In genomic region chr7:80884511-80885195, GRCh38 we compare ENCODE assay signal across 14 cellular contexts. TPM values are rescaled to one million over a fixed set of nuclear protein-coding genes. Genes with fewer than 3 reads are reported as not detected.
DNase-seq lines count a peak whose midpoint lies in the region; ATAC-seq and TF ChIP-seq lines count a peak whose summit lies in the region.
"Had no signal": no experiment of that assay in that cellular context is flagged by ENCODE, and none has a peak within 500 bp of the region (broad histone marks: within the 10 kb centered on the region; RNA-seq: fewer than 3 reads in every experiment).

No MANE protein-coding gene starts in this region.

- H3K4me3 ChIP-seq in choroid plexus epithelial cell (ENCODE audit: low read depth, low read length) (no peak overlapping the region), muscle layer of colon (ENCODE audit: low read depth in 1 of 2, low read length in 2 of 2) (no peak overlapping the region), transverse colon (no peak overlapping the region)
- H3K4me3 ChIP-seq: GM12878, MG63 had no signal

- 27 to 29% methylated on average over 6 of the region's 6 CpGs for WGBS in transverse colon (ENCODE audit: low coverage in 1 of 2), 2 donors

- no peaks in the 10 kb centered on the region for H3K36me3 ChIP-seq in muscle layer of colon (ENCODE audit: insufficient read depth, low read length)
- peaks cover 0 to 4% (median 0%) of the 10 kb centered on the region in 4 donors for H3K36me3 ChIP-seq in transverse colon
- H3K36me3 ChIP-seq: neutrophil had no signal

- no peaks in the 10 kb centered on the region for H3K27me3 ChIP-seq in muscle layer of colon (ENCODE audit: control insufficient read depth in 1 of 2, insufficient read depth in 2 of 2, low read length in 2 of 2)
- no peaks in the 10 kb centered on the region for H3K27me3 ChIP-seq in transverse colon
- H3K27me3 ChIP-seq: MG63, neutrophil had no signal

- DNase-seq in LHCN-M2 (ENCODE audit: low read depth): peak; percentile 26
- peak; percentile 60 for DNase-seq in choroid plexus epithelial cell (ENCODE audit: low read depth)
- no peak for DNase-seq in transverse colon
- no peak for DNase-seq in activated CD4-positive, CD25-positive, alpha-beta regulatory T cell (lab: John Stamatoyannopoulos, UW)
- no peak for DNase-seq in GM03348 (ENCODE audit: low spot score)
- DNase-seq in SIG-M5 (lab: John Stamatoyannopoulos, UW): no peak
- DNase-seq: activated T-cell treated with anti-CD3 and anti-CD28 coated beads, Interleukin-2, amount 50 U/mL, for 72 hours; DMS 273 treated with DMSO at 0.1 percent for 48 hours; immature natural killer cell; MG63 had no signal

- H3K9me3 ChIP-seq in muscle layer of colon (ENCODE audit: low read length): no peaks in the 10 kb centered on the region
- no peaks in the 10 kb centered on the region for H3K9me3 ChIP-seq in transverse colon
- H3K9me3 ChIP-seq: MG63, neutrophil had no signal

- peak overlapping the region; percentile 53 for H3K27ac ChIP-seq in muscle layer of colon (ENCODE audit: low read depth, low read length)
- H3K27ac ChIP-seq in transverse colon: peak overlapping the region; percentile 44 to 74 (median 60)
- H3K27ac ChIP-seq: neutrophil had no signal

- no peak for TF ChIP-seq POLR2A in transverse colon (IDR thresholded peaks at IDR 0.05)

- TF ChIP-seq CTCF in choroid plexus epithelial cell (conservative IDR thresholded peaks at IDR 0.05; ENCODE audit: low read depth, low read length): no peak
- no peak for TF ChIP-seq CTCF in transverse colon (IDR thresholded peaks at IDR 0.05)

- no peak for ATAC-seq in HG03354 (IDR thresholded peaks at IDR 0.05; ENCODE audit: poor library complexity, severe bottlenecking, unreplicated experiment)
- ATAC-seq: activated T-cell treated with anti-CD3 and anti-CD28 coated beads, Interleukin-2, amount 50 U/mL, for 72 hours; GM12878 had no signal

- H3K4me1 ChIP-seq in muscle layer of colon (ENCODE audit: insufficient read depth, low read length) (peaks cover 45% of the 10 kb centered on the region), transverse colon (peaks cover 7 to 32% (median 23%) of the 10 kb centered on the region in 4 donors)

- intact Hi-C loops in transverse colon (cut with DNase I; ENCODE audit: low total_unique reads): no loop called here

- H3K9ac ChIP-seq in muscle layer of colon (ENCODE audit: low read length): no peak overlapping the region

- in situ Hi-C loops in transverse colon (cut with MboI; ENCODE audit: low pct_ligation_motif_present in 1 of 4, low pct_unique_long_range_greater_than_20kb in 1 of 4, low sequenced_read_pairs in 3 of 4): no loop called here

- TF ChIP-seq EP300 in transverse colon (IDR thresholded peaks at IDR 0.05; ENCODE audit: low read depth): no peak

RNA-seq across cellular contexts. Expression of gene SEMA3C, which starts 34.2 kb away (rescaled TPM):
- total RNA-seq in LHCN-M2 (2014; rRNA removed): 104 and 136 TPM in 2 replicates
- polyA plus RNA-seq in LHCN-M2 (2012): 30.7 TPM
- total RNA-seq in transverse colon: 10 to 100 TPM; 34.0 to 83.8 (median 79.9) TPM
- total RNA-seq: activated T-cell treated with anti-CD3 and anti-CD28 coated beads, Interleukin-2, amount 50 U/mL, for 72 hours had no signal

Comparison
In these comparisons a context has a peak if more than half of its experiments do, and no peak if none do; other contexts are left out.
1. DNase-seq: peak in LHCN-M2 (single experiment) and choroid plexus epithelial cell (single experiment); none in transverse colon (single experiment), activated CD4-positive, CD25-positive, alpha-beta regulatory T cell (0 of 4), GM03348 (single experiment) and SIG-M5 (single experiment).